12 cellular contexts compared by ENCODE assay signal in the genomic region with DNA sequence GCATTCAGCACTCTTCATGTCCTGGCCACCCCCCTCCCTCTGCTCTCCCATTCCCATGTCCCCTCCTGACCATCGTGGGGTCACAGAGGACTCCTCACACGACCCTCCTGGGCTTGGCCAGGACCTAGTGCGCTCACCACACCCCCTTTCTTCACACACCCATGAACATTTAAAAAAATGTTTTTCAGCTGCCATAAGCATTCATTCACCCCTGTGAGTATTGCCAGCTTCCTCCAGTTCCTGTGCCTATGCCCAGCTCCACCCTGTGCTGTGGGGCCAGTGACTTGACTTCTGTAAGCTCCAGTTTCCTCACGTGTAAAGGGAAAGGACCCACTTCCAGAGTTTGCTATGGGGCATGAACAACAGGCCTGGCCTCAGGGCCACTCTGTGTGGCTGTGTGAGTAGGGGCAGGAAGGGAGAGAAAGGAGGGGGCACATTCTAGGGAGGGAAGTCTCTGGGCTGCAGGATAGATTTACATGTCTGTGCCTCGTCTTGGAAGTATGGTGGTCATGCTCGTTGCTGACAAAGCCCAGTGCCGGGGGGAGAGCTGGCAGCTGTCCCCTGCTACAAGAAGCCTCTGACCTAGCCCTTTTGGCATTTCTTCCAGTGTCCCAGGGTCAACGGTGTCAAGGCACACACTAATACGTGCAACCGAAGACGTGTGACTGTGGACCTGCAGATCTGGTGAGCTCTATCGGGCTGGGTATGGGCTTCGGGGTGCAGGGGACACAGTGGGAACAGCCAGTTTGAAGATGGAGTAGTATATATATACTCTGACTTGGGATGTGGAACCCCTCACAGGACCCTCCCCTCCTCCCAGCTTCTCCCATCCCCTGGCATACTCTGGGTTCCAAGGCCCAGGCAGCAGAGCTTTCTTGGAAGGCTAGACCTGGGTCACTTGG.
"Had no signal": no experiment of that assay in that cellular context is flagged by ENCODE, and none has a peak within 500 bp of the region (broad histone marks: within the 10 kb centered on the region; RNA-seq: fewer than 3 reads in every experiment).

No MANE protein-coding gene starts in this region.

- H3K4me1 ChIP-seq: parathyroid adenoma, SJSA1, tibial nerve had no signal

- H3K79me2 ChIP-seq: parathyroid adenoma had no signal

- H3K36me3 ChIP-seq: brain microvascular endothelial cell, right atrium auricular region, SJSA1, tibial nerve had no signal

- H3K27me3 ChIP-seq: brain microvascular endothelial cell, right atrium auricular region, SJSA1, tibial nerve had no signal

- H3K27ac ChIP-seq: brain microvascular endothelial cell, parathyroid adenoma, right atrium auricular region, SJSA1, tibial nerve had no signal

- DNase-seq: activated CD8-positive, alpha-beta T cell treated with anti-CD3 and anti-CD28 coated beads for 36 hours; amygdala; brain microvascular endothelial cell; foreskin melanocyte; kidney; small intestine; T-cell; T1000 had no signal

- H3K4me3 ChIP-seq: right atrium auricular region, SJSA1, tibial nerve had no signal

- ATAC-seq: activated CD8-positive, alpha-beta T cell treated with anti-CD3 and anti-CD28 coated beads for 36 hours; T-cell had no signal

- H3K9ac ChIP-seq: parathyroid adenoma had no signal

- H3K9me3 ChIP-seq: right atrium auricular region, SJSA1, tibial nerve had no signal

- H2AFZ ChIP-seq: parathyroid adenoma had no signal
